In the genomic region with DNA sequence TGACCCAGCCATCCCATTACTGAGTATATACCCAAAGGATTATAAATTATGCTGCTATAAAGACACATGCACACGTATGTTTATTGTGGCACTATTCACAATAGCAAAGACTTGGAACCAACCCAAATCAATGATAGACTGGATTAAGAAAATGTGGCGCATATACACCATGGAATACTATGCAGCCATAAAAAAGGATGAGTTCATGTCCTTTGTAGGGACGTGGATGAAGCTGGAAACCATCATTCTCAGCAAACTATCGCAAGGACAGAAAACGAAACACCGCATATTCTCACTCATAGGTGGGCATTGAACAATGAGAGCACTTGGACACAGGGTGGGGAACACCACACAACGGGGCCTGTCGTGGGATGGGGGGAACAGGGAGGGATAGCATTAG, we compare ENCODE assay signal across 7 cellular contexts. TPM values are rescaled to one million over a fixed set of nuclear protein-coding genes. Genes with fewer than 3 reads are reported as not detected.
DNase-seq lines count a peak whose midpoint lies in the region; ATAC-seq, FAIRE-seq and TF ChIP-seq lines count a peak whose summit lies in the region.
"Not testable (repeated sequence)": the region's sequence is repeated elsewhere in the genome, so short reads cannot be mapped to it uniquely, and the experiment has no call there.
"Had no signal": no experiment of that assay in that cellular context is flagged by ENCODE, and none has a peak within 500 bp of the region (broad histone marks: within the 10 kb centered on the region; RNA-seq: fewer than 3 reads in every experiment).

No MANE protein-coding gene starts in this region.

- H3K4me1 ChIP-seq in IMR-90 (ENCODE audit: control insufficient read depth, insufficient read depth, low read length) (peaks cover 18% of the 10 kb centered on the region), SJSA1 (replicated peaks) (peaks cover 49% of the 10 kb centered on the region), lung (ENCODE audit: control insufficient read depth in 2 of 2, insufficient read depth in 2 of 2, low read length in 2 of 2) (peaks cover 6 to 11% of the 10 kb centered on the region in 2 donors)
- H3K4me1 ChIP-seq in K562 (replicated peaks in 1 of 2; ENCODE audit: control insufficient read depth in 2 of 2, insufficient read depth in 2 of 2, low read length in 2 of 2) = not testable (repeated sequence)

- TF ChIP-seq EP300 in K562 (IDR thresholded peaks at IDR 0.05; ENCODE audit: low read length) = not testable (repeated sequence)

- TF ChIP-seq POLR2A in IMR-90 (IDR thresholded peaks at IDR 0.05; ENCODE audit: low read depth, low read length); K562 (conservative IDR thresholded peaks at IDR 0.05): not testable (repeated sequence)

- peaks cover 14% of the 10 kb centered on the region for H3K36me3 Mint-ChIP-seq in Calu3 (ENCODE audit: insufficient read depth, unreplicated experiment)
- H3K36me3 Mint-ChIP-seq in endothelial cell (ENCODE audit: low read depth, unreplicated experiment) = not testable (repeated sequence)

- not testable (repeated sequence) for H3K79me2 ChIP-seq in K562 (ENCODE audit: control insufficient read depth, insufficient read depth, low read length)

- peak overlapping the region; percentile 54; the same call in 1 of the 2 replicates for H2AK5ac ChIP-seq in IMR-90 (ENCODE audit: low read depth, low read length)

- not testable (repeated sequence) for BruUV-seq in Calu3 (replicated peaks; lab: Mats Ljungman, UMichigan); IMR-90 (replicated peaks; lab: Mats Ljungman, UMichigan); K562 (replicated peaks; lab: Mats Ljungman, UMichigan)

- 0 out of 2 replicates have a peak overlapping the region, but pooled peaks have one; percentile 3 for H2BK20ac ChIP-seq in IMR-90 (ENCODE audit: low read depth, low read length)

- peak overlapping the region; percentile 16; the same call in 1 of the 2 replicates for H2BK120ac ChIP-seq in IMR-90 (ENCODE audit: low read depth, low read length)

- H3K79me1 ChIP-seq in IMR-90 (ENCODE audit: low read depth in 1 of 2, low read length in 2 of 2) = not testable (repeated sequence)

- 0 out of 2 replicates have a peak overlapping the region, but pooled peaks have one; percentile 15 for H3K4ac ChIP-seq in IMR-90 (ENCODE audit: low read depth, low read length)

- H4K8ac ChIP-seq in IMR-90 (ENCODE audit: low read depth in 2 of 2, low read length in 2 of 2) = not testable (repeated sequence)

- not testable (repeated sequence) for H4K20me1 ChIP-seq in IMR-90 (ENCODE audit: insufficient read depth, low read length); K562 (replicated peaks; ENCODE audit: control insufficient read depth, insufficient read depth, low read length)

- peak overlapping the region; percentile 98 for H3K27ac Mint-ChIP-seq in Calu3 (ENCODE audit: unreplicated experiment)
- peak overlapping the region; percentile 77 for H3K27ac Mint-ChIP-seq in endothelial cell (ENCODE audit: unreplicated experiment)

- intact Hi-C loops in Calu3 (cut with micrococcal nuclease; ENCODE audit: unreplicated experiment); IMR-90 (cut with micrococcal nuclease); K562 (cut with micrococcal nuclease): not testable (repeated sequence)

- H3K27ac ChIP-seq in IMR-90 (ENCODE audit: insufficient read depth, low read length); K562 (ENCODE audit: extremely low read depth, low read depth, low read length); lung (ENCODE audit: low read depth in 1 of 2, low read length in 1 of 2): not testable (repeated sequence)
- H3K27ac ChIP-seq in SJSA1 = peak overlapping the region; percentile 99

- H3K9ac ChIP-seq in IMR-90 (ENCODE audit: low read depth, low read length); K562 (ENCODE audit: insufficient read depth in 1 of 2, low read depth in 2 of 2, low read length in 2 of 2): not testable (repeated sequence)

- H3K27me3 ChIP-seq in IMR-90 (ENCODE audit: control insufficient read depth, insufficient read depth, low read length); SJSA1 (replicated peaks); lung (ENCODE audit: control insufficient read depth, insufficient read depth): not testable (repeated sequence)
- H3K27me3 ChIP-seq in K562 (ENCODE audit: control insufficient read depth in 2 of 2, insufficient read depth in 2 of 2, low read length in 2 of 2) = peaks cover 35 to 54% of the 10 kb centered on the region in 2 experiments

- not testable (repeated sequence) for H4K5ac ChIP-seq in IMR-90 (ENCODE audit: low read depth, low read length)

- WGBS in IMR-90 (ENCODE audit: extremely low coverage in 2 of 2, insufficient read length in 1 of 2), 2 experiments = no CpG with 5 or more reads among the region's 8 CpGs
- under 1% methylated on average over 8 of the region's 8 CpGs for WGBS in K562 (ENCODE audit: insufficient coverage, low coverage, missing lambda C conversion rate)
- 97 to 99% methylated on average over 8 of the region's 8 CpGs for WGBS in lung, 2 donors

- not testable (repeated sequence) for H3K56ac ChIP-seq in IMR-90 (ENCODE audit: extremely low read depth, insufficient read depth, low read length)

- H3K9me3 ChIP-seq in IMR-90 (ENCODE audit: control insufficient read depth, insufficient read depth, low read length); SJSA1 (replicated peaks); K562 (replicated peaks; ENCODE audit: control insufficient read depth, insufficient read depth, low read depth, low read length); lung (ENCODE audit: control insufficient read depth in 2 of 2, insufficient read depth in 1 of 2, low read length in 1 of 2): not testable (repeated sequence)

- peak overlapping the region; percentile 25; the same call in 2 of the 3 replicates for H2BK15ac ChIP-seq in IMR-90 (ENCODE audit: low read depth, low read length)

- peaks cover 27% of the 10 kb centered on the region for H3K9me1 ChIP-seq in IMR-90 (ENCODE audit: insufficient read depth, low read length)
- not testable (repeated sequence) for H3K9me1 ChIP-seq in K562 (ENCODE audit: control insufficient read depth, insufficient read depth, low read length)

- POLR2A ChIA-PET in IMR-90 (lab: Charles Lee; ENCODE audit: unreplicated experiment) = not testable (repeated sequence)
- POLR2A ChIA-PET in K562 (lab: Yijun Ruan, JAX) = interaction anchor here (0.6 kb wide), 1 partner anchor 1831 kb away, joined by 3 read pairs; no protein-coding TSS in a partner anchor

- not testable (repeated sequence) for H3K4me3 ChIP-seq in IMR-90 (ENCODE audit: insufficient read depth, low read depth, low read length); SJSA1; K562; lung

- TF ChIP-seq CTCF in Calu3 (IDR thresholded peaks at IDR 0.05; ENCODE audit: unreplicated experiment); IMR-90 (conservative IDR thresholded peaks at IDR 0.05; ENCODE audit: low read depth, low read length); K562 (IDR thresholded peaks at IDR 0.05 in 2 of 3, conservative IDR thresholded peaks at IDR 0.05 in 1 of 3; ENCODE audit: insufficient read depth in 2 of 3, low read depth in 1 of 3, low read length in 3 of 3); endothelial cell (IDR thresholded peaks at IDR 0.05; ENCODE audit: unreplicated experiment); lung (IDR thresholded peaks at IDR 0.05; ENCODE audit: control extremely low read depth, extremely low read depth): not testable (repeated sequence)

- H3K4me3 Mint-ChIP-seq in Calu3 (ENCODE audit: low read depth, unreplicated experiment) = not testable (repeated sequence)
- H3K4me3 Mint-ChIP-seq in endothelial cell (ENCODE audit: unreplicated experiment) = peak overlapping the region; percentile 76

- not testable (repeated sequence) for H3K9me3 Mint-ChIP-seq in Calu3 (ENCODE audit: low read depth, unreplicated experiment); endothelial cell (ENCODE audit: unreplicated experiment)

- H2AK9ac ChIP-seq in IMR-90 (replicated peaks; ENCODE audit: low read depth, low read length, poor library complexity) = not testable (repeated sequence)

- not testable (repeated sequence) for H3K23ac ChIP-seq in IMR-90 (ENCODE audit: low read depth, low read length)

- not testable (repeated sequence) for H4K91ac ChIP-seq in IMR-90 (ENCODE audit: insufficient read depth, low read depth, low read length)

- H2AFZ ChIP-seq in IMR-90 (replicated peaks; ENCODE audit: low read length, poor library complexity); K562 (ENCODE audit: low read depth, low read length): not testable (repeated sequence)

- in situ Hi-C loops in IMR-90 (cut with MboI; ENCODE audit: low sequenced_read_pairs); K562 (cut with MboI): not testable (repeated sequence)

- not testable (repeated sequence) for H3K4me2 ChIP-seq in IMR-90 (ENCODE audit: low read depth, low read length); K562 (ENCODE audit: insufficient read depth, low read length)

- H3K4me1 Mint-ChIP-seq in Calu3 (ENCODE audit: low read depth, unreplicated experiment) (peaks cover 23% of the 10 kb centered on the region), endothelial cell (ENCODE audit: unreplicated experiment) (peaks cover 25% of the 10 kb centered on the region)

- not testable (repeated sequence) for FAIRE-seq in K562 (lab: Jason Lieb, UNC)

- not testable (repeated sequence) for H3K14ac ChIP-seq in IMR-90 (replicated peaks; ENCODE audit: low read depth, low read length)

- peak overlapping the region; percentile 45 for H2BK5ac ChIP-seq in IMR-90 (ENCODE audit: low read depth, low read length, poor library complexity, severe bottlenecking)

- CTCF ChIA-PET in Calu3 (lab: Charles Lee); IMR-90 (lab: Yijun Ruan, JAX); K562 (lab: Yijun Ruan, JAX; ENCODE audit: low intra/inter-chr PET ratio): not testable (repeated sequence)

- not testable (repeated sequence) for DNase-seq in Calu3; IMR-90; SJSA1 (ENCODE audit: low read depth in 1 of 2, low spot score in 2 of 2); K562 (ENCODE audit: extremely low read depth in 1 of 4, low spot score in 3 of 4); endothelial cell (ENCODE audit: low spot score)
- DNase-seq in lung (ENCODE audit: low spot score) = peak; percentile 10

- not testable (repeated sequence) for TF ChIP-seq RAD21 in IMR-90 (IDR thresholded peaks at IDR 0.05; ENCODE audit: low read length); K562 (CRISPR knock-in tag; conservative IDR thresholded peaks at IDR 0.05 in 1 of 2, IDR thresholded peaks at IDR 0.05 in 1 of 2)

- H3K27me3 Mint-ChIP-seq in Calu3 (ENCODE audit: unreplicated experiment); endothelial cell (ENCODE audit: unreplicated experiment): not testable (repeated sequence)

- not testable (repeated sequence) for H3K36me3 ChIP-seq in IMR-90 (ENCODE audit: control insufficient read depth, insufficient read depth, low read length); SJSA1; K562 (ENCODE audit: control insufficient read depth, insufficient read depth, low read length); lung (ENCODE audit: control insufficient read depth in 2 of 2, insufficient read depth in 2 of 2, low read length in 2 of 2)

- dilution Hi-C loops in IMR-90 (cut with HindIII; ENCODE audit: low sequenced_read_pairs, unreplicated experiment) = not testable (repeated sequence)

- not testable (repeated sequence) for H3K18ac ChIP-seq in IMR-90 (ENCODE audit: low read depth, low read length)

- ATAC-seq in IMR-90 (ENCODE audit: low read depth); K562; lung (ENCODE audit: insufficient read depth, low FRiP score): not testable (repeated sequence)

RNA-seq across cellular contexts. Expression of a gene that starts 36.1 kb away (rescaled TPM):
- 0.26 and 0.56 TPM in 2 replicates for total RNA-seq in Calu3 (2022)
- 0.28 and 0.36 TPM in 2 replicates for total RNA-seq in IMR-90 (2012; rRNA removed)
- 0.19 and 0.29 TPM in 2 replicates for polyA plus RNA-seq in IMR-90 (2012; rRNA removed)
- polyA plus RNA-seq in IMR-90 (2012; cell fraction: cytosol; rRNA removed) = 0.11 TPM in 2 replicates
- 0.50 and 2.7 TPM in 2 replicates for polyA plus RNA-seq in IMR-90 (2012; cell fraction: nucleus; rRNA removed; ENCODE audit: low replicate concordance)
- total RNA-seq in SJSA1 (2014; rRNA removed; shearing (Covaris generic)) = 0.16 TPM in 1 of 2 replicates, not detected in the other
- total RNA-seq in K562 (2011; cell fraction: chromatin; rRNA removed; ENCODE audit: low replicate concordance) = 0.30 TPM in 1 of 2 replicates, not detected in the other
- total RNA-seq in K562 (2011; cell fraction: nucleolus; rRNA removed) = not detected in 2 replicates
- not detected in 2 replicates for total RNA-seq in K562 (2011; cell fraction: nucleoplasm; rRNA removed)
- total RNA-seq in K562 (2014; rRNA removed) = not detected in 2 replicates
- total RNA-seq in K562 (2014; rRNA removed; fragmentation: Illumina TruSeq; extraction: Trizol) = 0.07 TPM in 1 of 2 replicates, not detected in the other
- 0.18 TPM in 1 of 2 replicates, not detected in the other for total RNA-seq in K562 (2015; rRNA removed; fragmentation: Illumina TruSeq; extraction: Trizol)
- not detected in 2 replicates for total RNA-seq in K562 (2021)
- 0.04 TPM in 1 of 2 replicates, not detected in the other for polyA plus RNA-seq in K562 (2011; rRNA removed)
- 0.01 and 0.09 TPM in 2 replicates for polyA plus RNA-seq in K562 (2011; cell fraction: cytosol; rRNA removed)
- 0.14 TPM in 1 of 2 replicates, not detected in the other for polyA plus RNA-seq in K562 (2011; cell fraction: nucleus; rRNA removed)
- 0.03 and 0.18 TPM in 2 replicates for polyA plus RNA-seq in K562 (2012)
- polyA plus RNA-seq in K562 (2014; fragmentation: Illumina TruSeq; extraction: Trizol) = 0.22 TPM in 1 of 2 replicates, not detected in the other
- under 1 TPM in 1 of 2 experiments, not detected in 1; 0.07 TPM for polyA plus RNA-seq in K562 (2014; fragmentation: Nextera tagmentation; extraction: Ambion mirVana)
- polyA plus RNA-seq in K562 (2014; rRNA removed) = 0.05 TPM in 1 of 2 replicates, not detected in the other
- 0.27 TPM in 1 of 2 replicates, not detected in the other for polyA minus RNA-seq in K562 (2011; rRNA and poly(A)+ RNA removed)
- polyA minus RNA-seq in K562 (2011; cell fraction: cytosol; rRNA and poly(A)+ RNA removed) = not detected in 2 replicates
- polyA minus RNA-seq in K562 (2011; cell fraction: nucleus; rRNA and poly(A)+ RNA removed) = not detected in 2 replicates
- 0.49 TPM for total RNA-seq in endothelial cell (ENCODE audit: unreplicated experiment)
- 10 to 100 TPM; 10.4 to 12.3 TPM for total RNA-seq in lung
- 1 to 10 TPM; 1.7 to 2.2 TPM for polyA plus RNA-seq in lung
- total RNA-seq: CD4-positive, alpha-beta memory T cell had no signal

RNA-seq across cellular contexts. Expression of a gene that starts 36.2 kb away (rescaled TPM):
- total RNA-seq in Calu3 (2022) (128 and 132 TPM in 2 replicates), IMR-90 (2012; rRNA removed) (135 and 173 TPM in 2 replicates), K562 (2014; rRNA removed) (300 and 314 TPM in 2 replicates), K562 (2014; rRNA removed; fragmentation: Illumina TruSeq; extraction: Trizol) (251 and 264 TPM in 2 replicates), K562 (2015; rRNA removed; fragmentation: Illumina TruSeq; extraction: Trizol) (262 and 268 TPM in 2 replicates), K562 (2021) (175 and 182 TPM in 2 replicates), endothelial cell (ENCODE audit: unreplicated experiment) (41.1 TPM), lung (10 to 100 TPM; 35.9 to 65.3 TPM)
- polyA plus RNA-seq in IMR-90 (2012; rRNA removed) (79.0 and 82.8 TPM in 2 replicates), K562 (2011; rRNA removed) (74.8 and 102 TPM in 2 replicates), K562 (2014; fragmentation: Illumina TruSeq; extraction: Trizol) (283 and 349 TPM in 2 replicates), K562 (2014; fragmentation: Nextera tagmentation; extraction: Ambion mirVana) (100 to 1,000 TPM in 1 of 2 experiments, 10 to 100 TPM in 1; 95.2 to 157 TPM), K562 (2014; rRNA removed) (249 and 275 TPM in 2 replicates), lung (10 to 100 TPM; 51.5 to 99.4 TPM)
- polyA plus RNA-seq in IMR-90 (2012; cell fraction: cytosol; rRNA removed) = 39.0 and 98.0 TPM in 2 replicates
- 35.8 and 55.8 TPM in 2 replicates for polyA plus RNA-seq in IMR-90 (2012; cell fraction: nucleus; rRNA removed; ENCODE audit: low replicate concordance)
- 235 and 270 TPM in 2 replicates for total RNA-seq in SJSA1 (2014; rRNA removed; shearing (Covaris generic))
- 94.0 and 95.1 TPM in 2 replicates for total RNA-seq in K562 (2011; cell fraction: chromatin; rRNA removed; ENCODE audit: low replicate concordance)
- total RNA-seq in K562 (2011; cell fraction: nucleolus; rRNA removed) = 64.3 and 68.4 TPM in 2 replicates
- total RNA-seq in K562 (2011; cell fraction: nucleoplasm; rRNA removed) = 71.1 and 80.7 TPM in 2 replicates
- polyA plus RNA-seq in K562 (2011; cell fraction: cytosol; rRNA removed) = 60.0 and 76.6 TPM in 2 replicates
- 76.3 and 82.2 TPM in 2 replicates for polyA plus RNA-seq in K562 (2011; cell fraction: nucleus; rRNA removed)
- 90.3 and 177 TPM in 2 replicates for polyA plus RNA-seq in K562 (2012)
- polyA minus RNA-seq in K562 (2011; rRNA and poly(A)+ RNA removed) = 58.1 and 63.4 TPM in 2 replicates
- polyA minus RNA-seq in K562 (2011; cell fraction: cytosol; rRNA and poly(A)+ RNA removed) = 43.2 and 43.7 TPM in 2 replicates
- 52.0 and 75.4 TPM in 2 replicates for polyA minus RNA-seq in K562 (2011; cell fraction: nucleus; rRNA and poly(A)+ RNA removed)
